8 cellular contexts compared by ENCODE assay signal in the genomic region with DNA sequence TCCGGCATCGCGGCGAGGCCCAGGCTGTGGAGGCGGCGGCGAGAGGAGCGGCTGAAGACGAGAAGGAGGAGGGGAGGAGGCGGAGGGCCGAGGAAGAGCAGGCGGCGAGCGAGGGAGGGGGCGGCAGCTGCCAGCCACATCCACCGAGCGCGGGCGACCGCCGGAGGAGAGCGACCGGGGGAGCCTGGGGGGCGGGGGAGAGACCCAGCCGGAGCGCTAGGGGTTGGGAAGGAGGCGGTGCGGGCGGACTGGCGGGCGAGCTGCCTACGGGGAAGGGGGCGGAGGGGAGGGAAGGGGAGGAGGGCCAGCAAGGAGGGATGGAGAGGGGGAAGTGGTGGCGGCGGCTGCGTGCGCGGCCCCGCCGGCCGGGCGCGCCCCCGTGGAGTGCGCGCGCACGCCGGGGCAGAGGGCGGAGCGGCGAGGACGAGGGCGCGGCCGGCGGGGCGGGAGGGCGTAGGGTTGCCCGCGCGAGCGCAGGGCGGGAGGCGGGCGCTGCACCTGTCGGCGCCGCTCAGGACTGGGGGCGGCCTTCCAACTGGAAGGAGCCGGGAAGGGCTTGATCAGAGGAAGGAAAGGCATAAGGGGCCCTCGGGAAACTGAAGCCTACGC. TPM values are rescaled to one million over a fixed set of nuclear protein-coding genes. Genes with fewer than 3 reads are reported as not detected.
DNase-seq lines count a peak whose midpoint lies in the region; ATAC-seq and TF ChIP-seq lines count a peak whose summit lies in the region.
"Not testable (repeated sequence)": the region's sequence is repeated elsewhere in the genome, so short reads cannot be mapped to it uniquely, and the experiment has no call there.

No MANE protein-coding gene starts in this region.

- not testable (repeated sequence) for H3K36me3 Mint-ChIP-seq in T-helper 2 cell treated with Interferon-gamma antibody and Interleukin-4, amounts not matched to agents 5 μg/mL and 100 μg/mL, for 36 hours (ENCODE audit: low read depth)

- peak overlapping the region; percentile 50 to 69 for H3K4me3 ChIP-seq in right atrium auricular region

- DNase-seq in GM13976 (ENCODE audit: low spot score) (peak; percentile 87), NCI-H187 (lab: John Stamatoyannopoulos, UW) (peak; percentile 56 to 65), right atrium auricular region (ENCODE audit: low spot score) (peak; percentile 75), pulmonary artery endothelial cell (ENCODE audit: low read depth, low spot score) (peak; percentile 46), ureter (ENCODE audit: low spot score) (peak; percentile 92)
- DNase-seq in T-helper 2 cell treated with Interferon-gamma antibody and Interleukin-4, amounts not matched to agents 5 μg/mL and 100 μg/mL, for 36 hours (ENCODE audit: low spot score): peak; percentile 77

- not testable (repeated sequence) for H3K27ac Mint-ChIP-seq in T-helper 2 cell treated with Interferon-gamma antibody and Interleukin-4, amounts not matched to agents 5 μg/mL and 100 μg/mL, for 36 hours

- H3K4me1 Mint-ChIP-seq in T-helper 2 cell treated with Interferon-gamma antibody and Interleukin-4, amounts not matched to agents 5 μg/mL and 100 μg/mL, for 36 hours (ENCODE audit: low read depth): not testable (repeated sequence)

- H3K4me1 ChIP-seq in right atrium auricular region: not testable (repeated sequence)

- H3K36me3 ChIP-seq in right atrium auricular region: not testable (repeated sequence)

- ATAC-seq in HG02884 (IDR thresholded peaks at IDR 0.05; ENCODE audit: unreplicated experiment): peak; percentile 54

- H3K27ac ChIP-seq in angular gyrus (ENCODE audit: low read depth, low read length) (peak overlapping the region; percentile 55), right atrium auricular region (peak overlapping the region; percentile 85 to 87)

- H3K4me3 Mint-ChIP-seq in T-helper 2 cell treated with Interferon-gamma antibody and Interleukin-4, amounts not matched to agents 5 μg/mL and 100 μg/mL, for 36 hours: not testable (repeated sequence)

- not testable (repeated sequence) for H3K27me3 Mint-ChIP-seq in T-helper 2 cell treated with Interferon-gamma antibody and Interleukin-4, amounts not matched to agents 5 μg/mL and 100 μg/mL, for 36 hours (ENCODE audit: low read depth)

- H3K27me3 ChIP-seq in right atrium auricular region: not testable (repeated sequence)

- not testable (repeated sequence) for H3K9me3 Mint-ChIP-seq in T-helper 2 cell treated with Interferon-gamma antibody and Interleukin-4, amounts not matched to agents 5 μg/mL and 100 μg/mL, for 36 hours

- not testable (repeated sequence) for TF ChIP-seq CTCF in GM13976 (IDR thresholded peaks at IDR 0.05; ENCODE audit: borderline replicate concordance, control extremely low read depth, extremely low read depth, insufficient read depth, missing control alignments); right atrium auricular region (IDR thresholded peaks at IDR 0.05)

- not testable (repeated sequence) for H3K9me3 ChIP-seq in right atrium auricular region

- in situ Hi-C loops in GM13976 (cut with MboI; ENCODE audit: low sequenced_read_pairs, unreplicated experiment): not testable (repeated sequence)

RNA-seq across cellular contexts. Expression of gene MRPL45, which starts 39.9 kb away (rescaled TPM):
- 10 to 100 TPM; 23.0 to 26.9 TPM for total RNA-seq in right atrium auricular region
- total RNA-seq in pulmonary artery endothelial cell: 40.2 and 42.1 TPM in 2 replicates
- total RNA-seq in ureter: 31.1 TPM

Comparison
In these comparisons a context has a peak if more than half of its experiments do, and no peak if none do; other contexts are left out.
1. Peak in every context shown above with its lines: DNase-seq, ATAC-seq, H3K4me3 ChIP-seq and H3K27ac ChIP-seq.